ENCODE assay signal across 9 cellular contexts in the genomic region with DNA sequence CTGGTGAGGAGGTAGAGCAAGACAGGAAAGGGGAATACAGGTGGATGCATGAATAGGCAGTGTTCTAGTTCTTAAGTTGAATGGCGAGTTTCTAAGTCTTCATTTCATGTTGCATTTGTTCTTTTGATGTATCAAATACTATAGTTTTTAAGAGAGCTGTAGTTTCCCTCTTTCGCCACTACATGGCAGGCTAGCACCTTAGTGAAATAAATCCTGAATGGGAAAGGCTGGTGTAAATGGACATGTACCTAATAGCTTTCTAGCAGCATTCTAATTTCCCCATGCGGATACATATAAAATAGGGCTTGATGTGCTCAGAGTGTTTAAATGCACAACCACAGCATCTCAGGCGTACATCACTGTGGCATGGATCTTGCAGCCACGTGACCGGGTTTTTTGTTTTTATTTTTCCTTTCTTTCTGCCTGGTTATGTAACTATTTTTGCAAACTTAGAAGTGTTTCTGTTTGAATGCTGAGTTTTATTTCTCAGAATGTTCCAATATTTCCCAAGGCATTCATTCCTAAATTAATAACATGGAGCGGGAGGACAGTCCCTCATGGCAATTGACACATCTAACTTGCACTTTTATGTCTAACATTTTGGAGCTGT. TPM values are rescaled to one million over a fixed set of nuclear protein-coding genes. Genes with fewer than 3 reads are reported as not detected.
DNase-seq lines count a peak whose midpoint lies in the region; ATAC-seq and TF ChIP-seq lines count a peak whose summit lies in the region.
"Had no signal": no experiment of that assay in that cellular context is flagged by ENCODE, and none has a peak within 500 bp of the region (broad histone marks: within the 10 kb centered on the region; RNA-seq: fewer than 3 reads in every experiment).

No MANE protein-coding gene starts in this region.

- peaks cover 17% of the 10 kb centered on the region for H3K27me3 Mint-ChIP-seq in activated B cell treated with CpG ODN at 0.5 μM for 24 hours

- TF ChIP-seq CTCF in activated B cell treated with CpG ODN at 0.5 μM for 24 hours (IDR thresholded peaks at IDR 0.05), result peak; percentile 34
- peak; percentile 89 for TF ChIP-seq CTCF in fibroblast of the aortic adventitia (IDR thresholded peaks at IDR 0.05; ENCODE audit: insufficient read depth, low read length)
- peak; percentile 91 for TF ChIP-seq CTCF in osteoblast (IDR thresholded peaks at IDR 0.05; ENCODE audit: extremely low read depth, low read depth, low read length)

- H3K27ac ChIP-seq in osteoblast (ENCODE audit: low read depth, low read length), result no peak overlapping the region
- H3K27ac ChIP-seq: SJSA1 had no signal

- H3K9me3 ChIP-seq in HAP-1, result no peaks in the 10 kb centered on the region
- no peaks in the 10 kb centered on the region for H3K9me3 ChIP-seq in osteoblast (ENCODE audit: low read depth, low read length)
- H3K9me3 ChIP-seq: SJSA1 had no signal

- no peaks in the 10 kb centered on the region for H3K9me3 Mint-ChIP-seq in activated B cell treated with CpG ODN at 0.5 μM for 24 hours

- H3K27ac Mint-ChIP-seq in activated B cell treated with CpG ODN at 0.5 μM for 24 hours, result no peak overlapping the region

- no peaks in the 10 kb centered on the region for H3K79me2 ChIP-seq in osteoblast (ENCODE audit: insufficient read depth, low read length)

- peaks cover 4% of the 10 kb centered on the region for H3K4me1 Mint-ChIP-seq in activated B cell treated with CpG ODN at 0.5 μM for 24 hours

- H3K4me3 Mint-ChIP-seq in activated B cell treated with CpG ODN at 0.5 μM for 24 hours, result no peak overlapping the region

- H3K4me2 ChIP-seq in osteoblast (ENCODE audit: insufficient read depth, low read length), result peak overlapping the region; percentile 29

- no peak overlapping the region for H2AFZ ChIP-seq in osteoblast (ENCODE audit: low read length)

- in situ Hi-C loops in HAP-1 (cut with MboI; ENCODE audit: low sequenced_read_pairs), result no loop called here

- ATAC-seq in activated B cell treated with CpG ODN at 0.5 μM for 24 hours (ENCODE audit: low read depth) (peak; percentile 37), GM21381 (IDR thresholded peaks at IDR 0.05; ENCODE audit: unreplicated experiment) (no peak), GM21447 (IDR thresholded peaks at IDR 0.05; ENCODE audit: unreplicated experiment) (no peak)

- DNase-seq in COLO668 (lab: John Stamatoyannopoulos, UW; ENCODE audit: unreplicated experiment) (peak; percentile 47), HAP-1 (ENCODE audit: low spot score in 2 of 2) (peak; percentile 79 to 98), NCI-H446 treated with DMSO at 0.1 percent for 48 hours (lab: John Stamatoyannopoulos, UW) (peak; percentile 59), activated B cell treated with CpG ODN at 0.5 μM for 24 hours (no peak), fibroblast of the aortic adventitia (ENCODE audit: low read depth) (peak; percentile 92), osteoblast (ENCODE audit: insufficient read length, low spot score, missing footprints) (peak; percentile 92)

- H4K20me1 ChIP-seq in osteoblast (ENCODE audit: insufficient read depth, low read length), result no peaks in the 10 kb centered on the region

- peaks cover 40% of the 10 kb centered on the region for H3K27me3 ChIP-seq in HAP-1 (ENCODE audit: low read depth)
- peaks cover 2% of the 10 kb centered on the region for H3K27me3 ChIP-seq in osteoblast (ENCODE audit: insufficient read depth, low read length)
- H3K27me3 ChIP-seq: SJSA1 had no signal

- H3K4me1 ChIP-seq in HAP-1 (no peaks in the 10 kb centered on the region), osteoblast (ENCODE audit: insufficient read depth, low read length) (peaks cover 15% of the 10 kb centered on the region)
- H3K4me1 ChIP-seq: SJSA1 had no signal

- H3K36me3 ChIP-seq in HAP-1 (replicated peaks), result no peaks in the 10 kb centered on the region
- H3K36me3 ChIP-seq in osteoblast (ENCODE audit: insufficient read depth, low read length), result no peaks in the 10 kb centered on the region
- H3K36me3 ChIP-seq: SJSA1 had no signal

- CTCF ChIA-PET in activated B cell treated with CpG ODN at 0.5 μM for 24 hours (lab: Charles Lee), result interaction anchor here (0.7 to 2.1 kb wide), 21 partner anchors 9 to 529 kb away, joined by 3 to 33 read pairs (median 5); partner anchors contain the start of genes CLN6 and FEM1B

- H3K36me3 Mint-ChIP-seq in activated B cell treated with CpG ODN at 0.5 μM for 24 hours (ENCODE audit: low read depth), result no peaks in the 10 kb centered on the region

- H3K4me3 ChIP-seq in HAP-1 (no peak overlapping the region), fibroblast of the aortic adventitia (ENCODE audit: low read depth, low read length) (no peak overlapping the region), osteoblast (ENCODE audit: insufficient read depth, low read length) (no peak overlapping the region)
- H3K4me3 ChIP-seq: SJSA1 had no signal

- intact Hi-C loops in activated B cell treated with CpG ODN at 0.5 μM for 24 hours (cut with micrococcal nuclease), result loop anchor here (1.0 to 5.0 kb wide), 5 partner anchors 53 to 624 kb away; no protein-coding TSS in a partner anchor

- POLR2A ChIA-PET in activated B cell treated with CpG ODN at 0.5 μM for 24 hours (lab: Charles Lee), result interaction anchor here (1.1 kb wide), 1 partner anchor 25 kb away, joined by 10 read pairs; the partner anchor contains the start of gene FEM1B

RNA-seq across cellular contexts. Expression of gene CLN6, which starts 23.5 kb away (rescaled TPM):
- 35.0 and 37.5 TPM in 2 replicates for total RNA-seq in activated B cell treated with CpG ODN at 0.5 μM for 24 hours
- total RNA-seq in fibroblast of the aortic adventitia (ENCODE audit: low replicate concordance), result 8.9 and 25.9 TPM in 2 replicates
- 15.2 and 20.3 TPM in 2 replicates for total RNA-seq in osteoblast

RNA-seq across cellular contexts. Expression of gene FEM1B, which starts 24.5 kb away (rescaled TPM):
- 42.2 and 47.7 TPM in 2 replicates for total RNA-seq in activated B cell treated with CpG ODN at 0.5 μM for 24 hours
- total RNA-seq in fibroblast of the aortic adventitia (ENCODE audit: low replicate concordance), result 42.4 and 45.5 TPM in 2 replicates
- 35.5 and 41.5 TPM in 2 replicates for total RNA-seq in osteoblast

RNA-seq across cellular contexts. Expression of gene CALML4, which starts 47.9 kb away (rescaled TPM):
- total RNA-seq in activated B cell treated with CpG ODN at 0.5 μM for 24 hours (4.4 and 5.0 TPM in 2 replicates), fibroblast of the aortic adventitia (ENCODE audit: low replicate concordance) (2.6 and 2.7 TPM in 2 replicates), osteoblast (1.2 and 2.2 TPM in 2 replicates)

Comparison
In these comparisons a context has a peak if more than half of its experiments do, and no peak if none do; other contexts are left out.
1. CTCF ChIP-seq: peak in every context shown above with its lines; median percentile 91 in osteoblast; 89 in fibroblast of the aortic adventitia; 34 in activated B cell treated with CpG ODN at 0.5 μM for 24 hours.